7 cellular contexts compared by ENCODE assay signal in genomic region chr10:49177391-49178355, GRCh38. TPM values are rescaled to one million over a fixed set of nuclear protein-coding genes. Genes with fewer than 3 reads are reported as not detected.
DNase-seq lines count a peak whose midpoint lies in the region; ATAC-seq, FAIRE-seq and TF ChIP-seq lines count a peak whose summit lies in the region.

No MANE protein-coding gene starts in this region.

- no peaks in the 10 kb centered on the region for H3K36me3 ChIP-seq in ovary

- in situ Hi-C loops in astrocyte of the spinal cord (cut with HindIII; ENCODE audit: low sequenced_read_pairs), result no loop called here

- peak; percentile 99 for DNase-seq in RCC 7860 (ENCODE audit: low spot score)
- peak; percentile 86 for DNase-seq in astrocyte of the spinal cord (ENCODE audit: low read depth, low spot score)
- DNase-seq in kidney glomerular epithelial cell (lab: John Stamatoyannopoulos, UW), result peak; percentile 70
- DNase-seq in stimulated activated CD8-positive, alpha-beta memory T cell treated with anti-CD3 and anti-CD28 coated beads, Interleukin-7, amount 100 ng/mL, for 4 hours (ENCODE audit: low read depth in 2 of 2), result peak; percentile 35 to 49
- DNase-seq in ovary, result no peak

- TF ChIP-seq CTCF in astrocyte of the spinal cord (IDR thresholded peaks at IDR 0.05; ENCODE audit: low read depth, low read length) (no peak), ovary (IDR thresholded peaks at IDR 0.05) (no peak)

- WGBS in ovary, 3 donors, result 69 to 73% (median 72%) methylated on average over 9 of the region's 9 CpGs

- no peak overlapping the region for H3K27ac ChIP-seq in ovary

- TF ChIP-seq EP300 in ovary (IDR thresholded peaks at IDR 0.05), result no peak

- intact Hi-C loops in ovary (cut with DNase I), result no loop called here

- no peak overlapping the region for H3K4me3 ChIP-seq in astrocyte of the spinal cord (ENCODE audit: low read depth, low read length)
- H3K4me3 ChIP-seq in ovary, result no peak overlapping the region

- H3K27me3 ChIP-seq in ovary, result no peaks in the 10 kb centered on the region

- no peak for TF ChIP-seq POLR2A in ovary (IDR thresholded peaks at IDR 0.05)

- ATAC-seq in GM18511 (IDR thresholded peaks at IDR 0.05; ENCODE audit: unreplicated experiment), result peak; percentile 82
- ATAC-seq in HG02678 (IDR thresholded peaks at IDR 0.05; ENCODE audit: unreplicated experiment), result peak; percentile 79

- peak; percentile 97 for FAIRE-seq in RCC 7860 (lab: Jason Lieb, UNC)

- no peaks in the 10 kb centered on the region for H3K4me1 ChIP-seq in ovary (ENCODE audit: insufficient read depth)

- H3K9me3 ChIP-seq in ovary, result no peaks in the 10 kb centered on the region

RNA-seq across cellular contexts. Expression of gene TMEM273, which starts 10.5 kb away (rescaled TPM):
- total RNA-seq in ovary, result 10 to 100 TPM in 1 of 7 donors, 1 to 10 TPM in 6; 1.5 to 17.1 (median 4.3) TPM
- 10 to 100 TPM; 17.4 to 25.2 TPM for polyA plus RNA-seq in ovary

RNA-seq across cellular contexts. Expression of gene FAM170B, which starts 43.9 kb away (rescaled TPM):
- total RNA-seq in ovary, result not detected
- not detected for polyA plus RNA-seq in ovary

Comparison
In these comparisons a context has a peak if more than half of its experiments do, and no peak if none do; other contexts are left out.
1. DNase-seq: peak in RCC 7860 (single experiment), astrocyte of the spinal cord (single experiment), kidney glomerular epithelial cell (single experiment) and stimulated activated CD8-positive, alpha-beta memory T cell treated with anti-CD3 and anti-CD28 coated beads, Interleukin-7, amount 100 ng/mL, for 4 hours (2 of 2); none in ovary (0 of 5).